ENCODE assay signal across 13 cellular contexts in the genomic region with DNA sequence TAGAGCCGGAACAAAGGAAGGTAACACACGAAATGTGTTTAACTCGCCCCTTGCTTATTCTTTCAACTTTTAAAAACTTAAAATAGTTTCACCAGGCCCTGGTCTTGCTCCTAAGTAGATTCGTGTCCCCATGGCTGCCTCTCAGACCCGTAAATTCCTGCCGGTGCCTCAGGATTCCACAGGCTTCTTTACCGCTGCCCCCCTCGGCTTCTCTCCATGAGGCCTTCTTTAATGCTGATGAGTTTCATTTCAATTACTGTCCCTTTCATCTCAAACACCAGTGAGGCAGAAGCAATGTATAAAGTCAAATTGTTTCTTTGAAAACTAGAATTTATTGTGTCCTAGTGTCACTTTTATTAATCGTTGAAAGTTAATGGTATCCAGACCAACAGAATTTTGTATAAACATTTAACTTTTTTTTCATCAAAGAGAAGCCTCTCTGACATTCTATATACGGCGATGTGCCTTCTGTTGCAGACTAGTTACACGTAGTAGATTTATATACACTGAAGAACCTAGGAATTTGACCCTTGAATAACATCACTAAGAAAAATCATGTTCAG.
"Had no signal": no experiment of that assay in that cellular context is flagged by ENCODE, and none has a peak within 500 bp of the region (broad histone marks: within the 10 kb centered on the region; RNA-seq: fewer than 3 reads in every experiment).

No MANE protein-coding gene starts in this region.

- H3K27me3 ChIP-seq: left lung, neutrophil, right atrium auricular region, tibial artery had no signal

- H3K4me1 ChIP-seq: heart right ventricle, left lung, right atrium auricular region had no signal

- H3K36me3 Mint-ChIP-seq: activated naive CD4-positive, alpha-beta T cell treated with anti-CD3 and anti-CD28 coated beads, Interleukin-2, amount 50 U/mL, for 72 hours; brain; memory B cell had no signal

- H3K4me3 Mint-ChIP-seq: activated T-cell treated with anti-CD3 and anti-CD28 coated beads, Interleukin-2, amount 50 U/mL, for 24 hours; memory B cell had no signal

- H3K4me1 Mint-ChIP-seq: memory B cell had no signal

- H3K36me3 ChIP-seq: heart right ventricle, left lung, neutrophil, right atrium auricular region, tibial artery had no signal

- H3K27me3 Mint-ChIP-seq: brain had no signal

- DNase-seq: activated effector memory CD4-positive, alpha-beta T cell treated with Interleukin-2 at 50 U/mL for 16 hours; activated T-cell treated with anti-CD3 and anti-CD28 coated beads, Interleukin-2, amount 50 U/mL, for 24 hours; amygdala; heart right ventricle; small intestine; T-helper 2 cell; tibial artery had no signal

- H3K9me3 Mint-ChIP-seq: activated T-cell treated with anti-CD3 and anti-CD28 coated beads, Interleukin-2, amount 50 U/mL, for 24 hours had no signal

- H3K9me3 ChIP-seq: left lung, neutrophil, right atrium auricular region, tibial artery had no signal

- ATAC-seq: activated naive CD4-positive, alpha-beta T cell treated with anti-CD3 and anti-CD28 coated beads, Interleukin-2, amount 50 U/mL, for 72 hours; heart right ventricle; left lung had no signal

- H3K4me3 ChIP-seq: heart right ventricle, left lung, right atrium auricular region, tibial artery had no signal

- H3K27ac Mint-ChIP-seq: activated naive CD4-positive, alpha-beta T cell treated with anti-CD3 and anti-CD28 coated beads, Interleukin-2, amount 50 U/mL, for 72 hours; activated T-cell treated with anti-CD3 and anti-CD28 coated beads, Interleukin-2, amount 50 U/mL, for 24 hours; memory B cell had no signal

- H3K27ac ChIP-seq: heart right ventricle, left lung, neutrophil, right atrium auricular region, tibial artery had no signal
